ENCODE assay signal across 8 cellular contexts in the genomic region with DNA sequence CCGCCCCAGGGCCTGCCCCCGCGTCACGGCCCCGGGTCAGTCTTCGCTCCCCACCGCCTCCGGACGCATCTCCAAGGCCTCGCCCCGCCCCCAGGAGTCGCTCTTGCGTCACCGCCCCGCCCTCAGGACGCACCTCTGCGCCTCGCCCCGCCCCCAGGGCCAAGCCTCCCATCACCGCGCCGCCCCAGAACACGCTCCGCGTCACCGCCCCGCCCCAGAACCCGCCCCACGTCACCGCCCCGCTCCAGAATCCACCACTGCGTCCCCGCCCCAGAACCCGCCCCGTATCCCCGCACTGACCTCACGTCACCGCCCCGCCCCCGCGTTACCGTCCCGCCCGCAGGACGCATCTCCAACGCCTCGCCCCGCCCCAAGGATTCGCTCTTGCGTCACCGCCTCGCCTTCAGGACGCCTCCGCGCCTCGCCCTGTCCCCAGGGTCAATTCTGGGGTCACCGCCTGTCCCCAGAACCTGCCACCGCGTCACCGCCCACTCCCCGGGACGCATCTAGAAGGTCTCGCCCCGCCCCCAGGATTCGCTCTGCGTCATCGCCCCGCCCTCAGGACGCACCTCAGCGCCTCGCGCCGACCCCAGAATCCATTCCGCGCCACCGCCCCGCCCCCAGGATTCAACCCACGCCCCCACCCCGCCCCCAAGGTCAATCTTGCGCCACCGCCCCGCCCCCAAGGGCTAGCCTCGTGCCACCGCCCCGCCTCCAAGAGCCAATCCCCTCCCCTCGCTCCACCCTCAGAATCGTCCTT. TPM values are rescaled to one million over a fixed set of nuclear protein-coding genes. Genes with fewer than 3 reads are reported as not detected.
DNase-seq lines count a peak whose midpoint lies in the region; ATAC-seq and TF ChIP-seq lines count a peak whose summit lies in the region.

No MANE protein-coding gene starts in this region.

- H3K27me3 ChIP-seq in osteoblast (ENCODE audit: insufficient read depth, low read length) (no peaks in the 10 kb centered on the region), testis (no peaks in the 10 kb centered on the region)

- H3K4me1 ChIP-seq in osteoblast (ENCODE audit: insufficient read depth, low read length) (peaks cover 28% of the 10 kb centered on the region), testis (peaks cover 31% of the 10 kb centered on the region)

- H3K9me3 ChIP-seq in osteoblast (ENCODE audit: low read depth, low read length) (no peaks in the 10 kb centered on the region), testis (no peaks in the 10 kb centered on the region)

- H3K36me3 ChIP-seq in osteoblast (ENCODE audit: insufficient read depth, low read length): no peaks in the 10 kb centered on the region
- H3K36me3 ChIP-seq in testis (ENCODE audit: low read depth, missing control alignments): no peaks in the 10 kb centered on the region

- H3K4me2 ChIP-seq in osteoblast (ENCODE audit: insufficient read depth, low read length): peak overlapping the region; percentile 67

- ATAC-seq in HG02610 (IDR thresholded peaks at IDR 0.05; ENCODE audit: unreplicated experiment) (peak; percentile 43), SK-N-SH treated with all-trans-retinoic acid at 6 μM for 48 hours (peak; percentile 68)

- H3K27ac Mint-ChIP-seq in activated naive CD8-positive, alpha-beta T cell: peak overlapping the region; percentile 98

- peaks cover 51% of the 10 kb centered on the region for H3K4me1 Mint-ChIP-seq in activated naive CD8-positive, alpha-beta T cell (ENCODE audit: low read depth)

- H4K20me1 ChIP-seq in osteoblast (ENCODE audit: insufficient read depth, low read length): no peaks in the 10 kb centered on the region

- H2AFZ ChIP-seq in osteoblast (ENCODE audit: low read length): peak overlapping the region; percentile 66

- DNase-seq in GM04504 (ENCODE audit: low read depth) (peak; percentile 98), NCI-H1092 treated with DMSO at 0.1 percent for 48 hours (lab: John Stamatoyannopoulos, UW) (peak; percentile 99), glomerular visceral epithelial cell (ENCODE audit: extremely low spot score) (peak; percentile 99), osteoblast (ENCODE audit: insufficient read length, low spot score, missing footprints) (peak; percentile 97), testis (peak; percentile 100)

- intact Hi-C loops in testis (cut with DNase I; ENCODE audit: low total_unique reads): no loop called here

- H3K79me2 ChIP-seq in osteoblast (ENCODE audit: insufficient read depth, low read length): peaks cover 31% of the 10 kb centered on the region

- no peaks in the 10 kb centered on the region for H3K9me3 Mint-ChIP-seq in activated naive CD8-positive, alpha-beta T cell (ENCODE audit: low read depth)

- 2% methylated on average over 21 to 62 of the region's 87 CpGs for whole genome bisulfite sequencing in testis, 2 donors

- TF ChIP-seq POLR2A in testis (IDR thresholded peaks at IDR 0.05): no peak

- H3K4me3 Mint-ChIP-seq in activated naive CD8-positive, alpha-beta T cell: peak overlapping the region; percentile 95

- TF ChIP-seq CTCF in osteoblast (IDR thresholded peaks at IDR 0.05; ENCODE audit: extremely low read depth, low read depth, low read length): no peak
- no peak for TF ChIP-seq CTCF in testis (IDR thresholded peaks at IDR 0.05)

- no peaks in the 10 kb centered on the region for H3K27me3 Mint-ChIP-seq in activated naive CD8-positive, alpha-beta T cell

- H3K4me3 ChIP-seq in osteoblast (ENCODE audit: insufficient read depth, low read length) (peak overlapping the region; percentile 95), testis (peak overlapping the region; percentile 74 to 84)

- no peaks in the 10 kb centered on the region for H3K36me3 Mint-ChIP-seq in activated naive CD8-positive, alpha-beta T cell

- H3K27ac ChIP-seq in osteoblast (ENCODE audit: low read depth, low read length) (peak overlapping the region; percentile 93), testis (peak overlapping the region; percentile 98)

TF ChIP-seq in SK-N-SH treated with all-trans-retinoic acid at 6 μM for 48 hours, 23 proteins besides CTCF, POLR2A, EP300 and RAD21:
- TF ChIP-seq, protein P1, sequence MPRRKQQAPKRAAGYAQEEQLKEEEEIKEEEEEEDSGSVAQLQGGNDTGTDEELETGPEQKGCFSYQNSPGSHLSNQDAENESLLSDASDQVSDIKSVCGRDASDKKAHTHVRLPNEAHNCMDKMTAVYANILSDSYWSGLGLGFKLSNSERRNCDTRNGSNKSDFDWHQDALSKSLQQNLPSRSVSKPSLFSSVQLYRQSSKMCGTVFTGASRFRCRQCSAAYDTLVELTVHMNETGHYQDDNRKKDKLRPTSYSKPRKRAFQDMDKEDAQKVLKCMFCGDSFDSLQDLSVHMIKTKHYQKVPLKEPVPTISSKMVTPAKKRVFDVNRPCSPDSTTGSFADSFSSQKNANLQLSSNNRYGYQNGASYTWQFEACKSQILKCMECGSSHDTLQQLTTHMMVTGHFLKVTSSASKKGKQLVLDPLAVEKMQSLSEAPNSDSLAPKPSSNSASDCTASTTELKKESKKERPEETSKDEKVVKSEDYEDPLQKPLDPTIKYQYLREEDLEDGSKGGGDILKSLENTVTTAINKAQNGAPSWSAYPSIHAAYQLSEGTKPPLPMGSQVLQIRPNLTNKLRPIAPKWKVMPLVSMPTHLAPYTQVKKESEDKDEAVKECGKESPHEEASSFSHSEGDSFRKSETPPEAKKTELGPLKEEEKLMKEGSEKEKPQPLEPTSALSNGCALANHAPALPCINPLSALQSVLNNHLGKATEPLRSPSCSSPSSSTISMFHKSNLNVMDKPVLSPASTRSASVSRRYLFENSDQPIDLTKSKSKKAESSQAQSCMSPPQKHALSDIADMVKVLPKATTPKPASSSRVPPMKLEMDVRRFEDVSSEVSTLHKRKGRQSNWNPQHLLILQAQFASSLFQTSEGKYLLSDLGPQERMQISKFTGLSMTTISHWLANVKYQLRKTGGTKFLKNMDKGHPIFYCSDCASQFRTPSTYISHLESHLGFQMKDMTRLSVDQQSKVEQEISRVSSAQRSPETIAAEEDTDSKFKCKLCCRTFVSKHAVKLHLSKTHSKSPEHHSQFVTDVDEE (CRISPR knock-in tag; IDR thresholded peaks at IDR 0.05): no peak
- no peak for TF ChIP-seq ZNF565 (CRISPR knock-in tag; conservative IDR thresholded peaks at IDR 0.05; ENCODE audit: low read depth)
- no peak for TF ChIP-seq TOX (CRISPR knock-in tag; IDR thresholded peaks at IDR 0.05; ENCODE audit: borderline replicate concordance)
- TF ChIP-seq GLIS3 (CRISPR knock-in tag; IDR thresholded peaks at IDR 0.05): no peak
- TF ChIP-seq RARB (CRISPR knock-in tag; IDR thresholded peaks at IDR 0.05): no peak
- TF ChIP-seq ESRRG (CRISPR knock-in tag; IDR thresholded peaks at IDR 0.05): no peak
- TF ChIP-seq PPARA (CRISPR knock-in tag; IDR thresholded peaks at IDR 0.05; ENCODE audit: borderline replicate concordance): no peak
- TF ChIP-seq ISL1 (CRISPR knock-in tag; IDR thresholded peaks at IDR 0.05): no peak
- TF ChIP-seq ARNTL (CRISPR knock-in tag; IDR thresholded peaks at IDR 0.05; ENCODE audit: borderline replicate concordance, low read depth): no peak
- TF ChIP-seq TCF4 (CRISPR knock-in tag; IDR thresholded peaks at IDR 0.05; ENCODE audit: borderline replicate concordance): no peak
- TF ChIP-seq, protein P2, sequence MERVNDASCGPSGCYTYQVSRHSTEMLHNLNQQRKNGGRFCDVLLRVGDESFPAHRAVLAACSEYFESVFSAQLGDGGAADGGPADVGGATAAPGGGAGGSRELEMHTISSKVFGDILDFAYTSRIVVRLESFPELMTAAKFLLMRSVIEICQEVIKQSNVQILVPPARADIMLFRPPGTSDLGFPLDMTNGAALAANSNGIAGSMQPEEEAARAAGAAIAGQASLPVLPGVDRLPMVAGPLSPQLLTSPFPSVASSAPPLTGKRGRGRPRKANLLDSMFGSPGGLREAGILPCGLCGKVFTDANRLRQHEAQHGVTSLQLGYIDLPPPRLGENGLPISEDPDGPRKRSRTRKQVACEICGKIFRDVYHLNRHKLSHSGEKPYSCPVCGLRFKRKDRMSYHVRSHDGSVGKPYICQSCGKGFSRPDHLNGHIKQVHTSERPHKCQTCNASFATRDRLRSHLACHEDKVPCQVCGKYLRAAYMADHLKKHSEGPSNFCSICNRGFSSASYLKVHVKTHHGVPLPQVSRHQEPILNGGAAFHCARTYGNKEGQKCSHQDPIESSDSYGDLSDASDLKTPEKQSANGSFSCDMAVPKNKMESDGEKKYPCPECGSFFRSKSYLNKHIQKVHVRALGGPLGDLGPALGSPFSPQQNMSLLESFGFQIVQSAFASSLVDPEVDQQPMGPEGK (CRISPR knock-in tag; IDR thresholded peaks at IDR 0.05; ENCODE audit: borderline replicate concordance): no peak
- TF ChIP-seq ZFP3 (CRISPR knock-in tag; IDR thresholded peaks at IDR 0.05): no peak
- no peak for TF ChIP-seq ZC3H10 (CRISPR knock-in tag; IDR thresholded peaks at IDR 0.05)
- TF ChIP-seq CSDC2 (CRISPR knock-in tag; IDR thresholded peaks at IDR 0.05): no peak

RNA-seq across cellular contexts. Expression of a gene that starts 0.4 kb away (rescaled TPM):
- total RNA-seq in osteoblast (10.0 and 10.9 TPM in 2 replicates), testis (10 to 100 TPM; 34.8 to 48.5 TPM)
- polyA plus RNA-seq in testis (ENCODE audit: insufficient read depth, low read depth, low replicate concordance): 33.8 TPM

RNA-seq across cellular contexts. Expression of a gene that starts 2.2 kb away (rescaled TPM):
- total RNA-seq in osteoblast (19.2 and 22.4 TPM in 2 replicates), testis (10 to 100 TPM; 24.3 to 32.1 TPM)
- polyA plus RNA-seq in testis (ENCODE audit: insufficient read depth, low read depth, low replicate concordance): 19.9 TPM

RNA-seq across cellular contexts. Expression of a gene that starts 48.6 kb away (rescaled TPM):
- total RNA-seq in osteoblast (0.36 TPM in 1 of 2 replicates, not detected in the other), testis (1 to 10 TPM; 3.3 to 3.7 TPM)
- 2.7 TPM for polyA plus RNA-seq in testis (ENCODE audit: insufficient read depth, low read depth, low replicate concordance)

Comparison
In these comparisons a context has a peak if more than half of its experiments do, and no peak if none do; other contexts are left out.
1. Peak in every context shown above with its lines: DNase-seq, ATAC-seq, H3K4me3 ChIP-seq and H3K27ac ChIP-seq.